In genomic region chr7:151059362-151060112, GRCh38 we compare ENCODE assay signal across 1 cellular context.
TF ChIP-seq lines count a peak whose summit lies in the region.

A gene with protein sequence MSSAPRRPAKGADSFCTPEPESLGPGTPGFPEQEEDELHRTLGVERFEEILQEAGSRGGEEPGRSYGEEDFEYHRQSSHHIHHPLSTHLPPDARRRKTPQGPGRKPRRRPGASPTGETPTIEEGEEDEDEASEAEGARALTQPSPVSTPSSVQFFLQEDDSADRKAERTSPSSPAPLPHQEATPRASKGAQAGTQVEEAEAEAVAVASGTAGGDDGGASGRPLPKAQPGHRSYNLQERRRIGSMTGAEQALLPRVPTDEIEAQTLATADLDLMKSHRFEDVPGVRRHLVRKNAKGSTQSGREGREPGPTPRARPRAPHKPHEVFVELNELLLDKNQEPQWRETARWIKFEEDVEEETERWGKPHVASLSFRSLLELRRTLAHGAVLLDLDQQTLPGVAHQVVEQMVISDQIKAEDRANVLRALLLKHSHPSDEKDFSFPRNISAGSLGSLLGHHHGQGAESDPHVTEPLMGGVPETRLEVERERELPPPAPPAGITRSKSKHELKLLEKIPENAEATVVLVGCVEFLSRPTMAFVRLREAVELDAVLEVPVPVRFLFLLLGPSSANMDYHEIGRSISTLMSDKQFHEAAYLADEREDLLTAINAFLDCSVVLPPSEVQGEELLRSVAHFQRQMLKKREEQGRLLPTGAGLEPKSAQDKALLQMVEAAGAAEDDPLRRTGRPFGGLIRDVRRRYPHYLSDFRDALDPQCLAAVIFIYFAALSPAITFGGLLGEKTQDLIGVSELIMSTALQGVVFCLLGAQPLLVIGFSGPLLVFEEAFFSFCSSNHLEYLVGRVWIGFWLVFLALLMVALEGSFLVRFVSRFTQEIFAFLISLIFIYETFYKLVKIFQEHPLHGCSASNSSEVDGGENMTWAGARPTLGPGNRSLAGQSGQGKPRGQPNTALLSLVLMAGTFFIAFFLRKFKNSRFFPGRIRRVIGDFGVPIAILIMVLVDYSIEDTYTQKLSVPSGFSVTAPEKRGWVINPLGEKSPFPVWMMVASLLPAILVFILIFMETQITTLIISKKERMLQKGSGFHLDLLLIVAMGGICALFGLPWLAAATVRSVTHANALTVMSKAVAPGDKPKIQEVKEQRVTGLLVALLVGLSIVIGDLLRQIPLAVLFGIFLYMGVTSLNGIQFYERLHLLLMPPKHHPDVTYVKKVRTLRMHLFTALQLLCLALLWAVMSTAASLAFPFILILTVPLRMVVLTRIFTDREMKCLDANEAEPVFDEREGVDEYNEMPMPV (plus strand): TSS chr7:151059589. CDS start chr7:151061988, 2,399 bp downstream.

TF ChIP-seq in K562, 482 proteins besides CTCF, POLR2A, EP300 and RAD21 (continued from another document and continues in another):
- TF ChIP-seq, protein P1, sequence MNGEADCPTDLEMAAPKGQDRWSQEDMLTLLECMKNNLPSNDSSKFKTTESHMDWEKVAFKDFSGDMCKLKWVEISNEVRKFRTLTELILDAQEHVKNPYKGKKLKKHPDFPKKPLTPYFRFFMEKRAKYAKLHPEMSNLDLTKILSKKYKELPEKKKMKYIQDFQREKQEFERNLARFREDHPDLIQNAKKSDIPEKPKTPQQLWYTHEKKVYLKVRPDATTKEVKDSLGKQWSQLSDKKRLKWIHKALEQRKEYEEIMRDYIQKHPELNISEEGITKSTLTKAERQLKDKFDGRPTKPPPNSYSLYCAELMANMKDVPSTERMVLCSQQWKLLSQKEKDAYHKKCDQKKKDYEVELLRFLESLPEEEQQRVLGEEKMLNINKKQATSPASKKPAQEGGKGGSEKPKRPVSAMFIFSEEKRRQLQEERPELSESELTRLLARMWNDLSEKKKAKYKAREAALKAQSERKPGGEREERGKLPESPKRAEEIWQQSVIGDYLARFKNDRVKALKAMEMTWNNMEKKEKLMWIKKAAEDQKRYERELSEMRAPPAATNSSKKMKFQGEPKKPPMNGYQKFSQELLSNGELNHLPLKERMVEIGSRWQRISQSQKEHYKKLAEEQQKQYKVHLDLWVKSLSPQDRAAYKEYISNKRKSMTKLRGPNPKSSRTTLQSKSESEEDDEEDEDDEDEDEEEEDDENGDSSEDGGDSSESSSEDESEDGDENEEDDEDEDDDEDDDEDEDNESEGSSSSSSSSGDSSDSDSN (IDR thresholded peaks at IDR 0.05; ENCODE audit: borderline replicate concordance in 1 of 2, low read depth in 2 of 2, low read length in 2 of 2), result 0 out of 4 replicates have a peak, but pooled peaks of 1 of the 2 experiments have one; percentile 17
- TF ChIP-seq CC2D1A (IDR thresholded peaks at IDR 0.05) (peak; percentile 49), E2F4 (CRISPR knock-in tag; IDR thresholded peaks at IDR 0.05; ENCODE audit: low read depth) (no peak), NFATC3 (IDR thresholded peaks at IDR 0.05) (no peak), ZNF668 (CRISPR knock-in tag; IDR thresholded peaks at IDR 0.05) (no peak), ETV1 (tag; conservative IDR thresholded peaks at IDR 0.05; ENCODE audit: low read depth) (no peak), ZKSCAN1 (IDR thresholded peaks at IDR 0.05; ENCODE audit: low read depth, low read length) (no peak; the same call in 1 of the 2 replicates), ZNF778 (CRISPR knock-in tag; IDR thresholded peaks at IDR 0.05) (no peak), NCOA2 (IDR thresholded peaks at IDR 0.05; ENCODE audit: partially characterized antibody in 2 of 2) (no peak), RBM39 (optimal IDR thresholded peaks at IDR 0.05; ENCODE audit: low read depth, low read length) (no peak), AFF1 (IDR thresholded peaks at IDR 0.05; ENCODE audit: low read depth in 1 of 2, partially characterized antibody in 2 of 2) (no peak), ZNF232 (CRISPR knock-in tag; IDR thresholded peaks at IDR 0.05) (no peak), CHD2 (IDR thresholded peaks at IDR 0.05; ENCODE audit: low read depth, low read length) (no peak), ZKSCAN8 (CRISPR knock-in tag; IDR thresholded peaks at IDR 0.05) (peak; percentile 85), ERF (CRISPR knock-in tag; IDR thresholded peaks at IDR 0.05) (0 out of 2 replicates have a peak, but pooled peaks have one; percentile 6), FOXA1 (IDR thresholded peaks at IDR 0.05; ENCODE audit: borderline replicate concordance) (no peak), TFE3 (CRISPR knock-in tag; IDR thresholded peaks at IDR 0.05) (no peak), ZFP1 (CRISPR knock-in tag; IDR thresholded peaks at IDR 0.05) (no peak), ZSCAN29 (IDR thresholded peaks at IDR 0.05) (no peak), OTX1 (CRISPR knock-in tag; IDR thresholded peaks at IDR 0.05) (no peak), SP2 (IDR thresholded peaks at IDR 0.05; ENCODE audit: extremely low read depth, low read depth, low read length, poor library complexity, severe bottlenecking) (no peak), CEBPG (CRISPR knock-in tag; IDR thresholded peaks at IDR 0.05) (no peak), CEBPG (tag; conservative IDR thresholded peaks at IDR 0.05 in 1 of 2, IDR thresholded peaks at IDR 0.05 in 1 of 2) (no peak), ZNF76 (CRISPR knock-in tag; IDR thresholded peaks at IDR 0.05; ENCODE audit: borderline replicate concordance) (no peak), HNRNPLL (IDR thresholded peaks at IDR 0.05; ENCODE audit: low read depth, low read length, poor library complexity, severe bottlenecking) (no peak), ZBTB43 (CRISPR knock-in tag; IDR thresholded peaks at IDR 0.05) (no peak), ZFX (CRISPR knock-in tag; IDR thresholded peaks at IDR 0.05) (peak; percentile 79), ZNF830 (CRISPR knock-in tag; IDR thresholded peaks at IDR 0.05) (no peak), ILK (tag; IDR thresholded peaks at IDR 0.05; ENCODE audit: borderline replicate concordance, low read depth) (no peak), SIX5 (IDR thresholded peaks at IDR 0.05; ENCODE audit: borderline replicate concordance in 1 of 2, insufficient read depth in 1 of 2, low read depth in 1 of 2, low read length in 2 of 2) (no peak)
- TF ChIP-seq, protein P2, sequence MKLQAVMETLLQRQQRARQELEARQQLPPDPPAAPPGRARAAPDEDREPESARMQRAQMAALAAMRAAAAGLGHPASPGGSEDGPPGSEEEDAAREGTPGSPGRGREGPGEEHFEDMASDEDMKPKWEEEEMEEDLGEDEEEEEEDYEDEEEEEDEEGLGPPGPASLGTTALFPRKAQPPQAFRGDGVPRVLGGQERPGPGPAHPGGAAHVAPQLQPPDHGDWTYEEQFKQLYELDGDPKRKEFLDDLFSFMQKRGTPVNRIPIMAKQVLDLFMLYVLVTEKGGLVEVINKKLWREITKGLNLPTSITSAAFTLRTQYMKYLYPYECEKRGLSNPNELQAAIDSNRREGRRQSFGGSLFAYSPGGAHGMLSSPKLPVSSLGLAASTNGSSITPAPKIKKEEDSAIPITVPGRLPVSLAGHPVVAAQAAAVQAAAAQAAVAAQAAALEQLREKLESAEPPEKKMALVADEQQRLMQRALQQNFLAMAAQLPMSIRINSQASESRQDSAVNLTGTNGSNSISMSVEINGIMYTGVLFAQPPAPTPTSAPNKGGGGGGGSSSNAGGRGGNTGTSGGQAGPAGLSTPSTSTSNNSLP (IDR thresholded peaks at IDR 0.05; ENCODE audit: borderline replicate concordance, low read depth, low read length), result no peak
- TF ChIP-seq, protein P3, sequence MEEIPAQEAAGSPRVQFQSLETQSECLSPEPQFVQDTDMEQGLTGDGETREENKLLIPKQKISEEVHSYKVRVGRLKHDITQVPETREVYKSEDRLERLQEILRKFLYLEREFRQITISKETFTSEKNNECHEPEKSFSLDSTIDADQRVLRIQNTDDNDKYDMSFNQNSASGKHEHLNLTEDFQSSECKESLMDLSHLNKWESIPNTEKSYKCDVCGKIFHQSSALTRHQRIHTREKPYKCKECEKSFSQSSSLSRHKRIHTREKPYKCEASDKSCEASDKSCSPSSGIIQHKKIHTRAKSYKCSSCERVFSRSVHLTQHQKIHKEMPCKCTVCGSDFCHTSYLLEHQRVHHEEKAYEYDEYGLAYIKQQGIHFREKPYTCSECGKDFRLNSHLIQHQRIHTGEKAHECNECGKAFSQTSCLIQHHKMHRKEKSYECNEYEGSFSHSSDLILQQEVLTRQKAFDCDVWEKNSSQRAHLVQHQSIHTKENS (CRISPR knock-in tag; IDR thresholded peaks at IDR 0.05), result no peak
- TF ChIP-seq, protein P4, sequence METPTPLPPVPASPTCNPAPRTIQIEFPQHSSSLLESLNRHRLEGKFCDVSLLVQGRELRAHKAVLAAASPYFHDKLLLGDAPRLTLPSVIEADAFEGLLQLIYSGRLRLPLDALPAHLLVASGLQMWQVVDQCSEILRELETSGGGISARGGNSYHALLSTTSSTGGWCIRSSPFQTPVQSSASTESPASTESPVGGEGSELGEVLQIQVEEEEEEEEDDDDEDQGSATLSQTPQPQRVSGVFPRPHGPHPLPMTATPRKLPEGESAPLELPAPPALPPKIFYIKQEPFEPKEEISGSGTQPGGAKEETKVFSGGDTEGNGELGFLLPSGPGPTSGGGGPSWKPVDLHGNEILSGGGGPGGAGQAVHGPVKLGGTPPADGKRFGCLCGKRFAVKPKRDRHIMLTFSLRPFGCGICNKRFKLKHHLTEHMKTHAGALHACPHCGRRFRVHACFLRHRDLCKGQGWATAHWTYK (CRISPR knock-in tag; IDR thresholded peaks at IDR 0.05), result no peak
- TF ChIP-seq, protein P5, sequence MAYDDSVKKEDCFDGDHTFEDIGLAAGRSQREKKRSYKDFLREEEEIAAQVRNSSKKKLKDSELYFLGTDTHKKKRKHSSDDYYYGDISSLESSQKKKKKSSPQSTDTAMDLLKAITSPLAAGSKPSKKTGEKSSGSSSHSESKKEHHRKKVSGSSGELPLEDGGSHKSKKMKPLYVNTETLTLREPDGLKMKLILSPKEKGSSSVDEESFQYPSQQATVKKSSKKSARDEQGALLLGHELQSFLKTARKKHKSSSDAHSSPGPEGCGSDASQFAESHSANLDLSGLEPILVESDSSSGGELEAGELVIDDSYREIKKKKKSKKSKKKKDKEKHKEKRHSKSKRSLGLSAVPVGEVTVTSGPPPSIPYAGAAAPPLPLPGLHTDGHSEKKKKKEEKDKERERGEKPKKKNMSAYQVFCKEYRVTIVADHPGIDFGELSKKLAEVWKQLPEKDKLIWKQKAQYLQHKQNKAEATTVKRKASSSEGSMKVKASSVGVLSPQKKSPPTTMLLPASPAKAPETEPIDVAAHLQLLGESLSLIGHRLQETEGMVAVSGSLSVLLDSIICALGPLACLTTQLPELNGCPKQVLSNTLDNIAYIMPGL (CRISPR knock-in tag; IDR thresholded peaks at IDR 0.05), result no peak
